6 cellular contexts compared by ENCODE assay signal in the genomic region with DNA sequence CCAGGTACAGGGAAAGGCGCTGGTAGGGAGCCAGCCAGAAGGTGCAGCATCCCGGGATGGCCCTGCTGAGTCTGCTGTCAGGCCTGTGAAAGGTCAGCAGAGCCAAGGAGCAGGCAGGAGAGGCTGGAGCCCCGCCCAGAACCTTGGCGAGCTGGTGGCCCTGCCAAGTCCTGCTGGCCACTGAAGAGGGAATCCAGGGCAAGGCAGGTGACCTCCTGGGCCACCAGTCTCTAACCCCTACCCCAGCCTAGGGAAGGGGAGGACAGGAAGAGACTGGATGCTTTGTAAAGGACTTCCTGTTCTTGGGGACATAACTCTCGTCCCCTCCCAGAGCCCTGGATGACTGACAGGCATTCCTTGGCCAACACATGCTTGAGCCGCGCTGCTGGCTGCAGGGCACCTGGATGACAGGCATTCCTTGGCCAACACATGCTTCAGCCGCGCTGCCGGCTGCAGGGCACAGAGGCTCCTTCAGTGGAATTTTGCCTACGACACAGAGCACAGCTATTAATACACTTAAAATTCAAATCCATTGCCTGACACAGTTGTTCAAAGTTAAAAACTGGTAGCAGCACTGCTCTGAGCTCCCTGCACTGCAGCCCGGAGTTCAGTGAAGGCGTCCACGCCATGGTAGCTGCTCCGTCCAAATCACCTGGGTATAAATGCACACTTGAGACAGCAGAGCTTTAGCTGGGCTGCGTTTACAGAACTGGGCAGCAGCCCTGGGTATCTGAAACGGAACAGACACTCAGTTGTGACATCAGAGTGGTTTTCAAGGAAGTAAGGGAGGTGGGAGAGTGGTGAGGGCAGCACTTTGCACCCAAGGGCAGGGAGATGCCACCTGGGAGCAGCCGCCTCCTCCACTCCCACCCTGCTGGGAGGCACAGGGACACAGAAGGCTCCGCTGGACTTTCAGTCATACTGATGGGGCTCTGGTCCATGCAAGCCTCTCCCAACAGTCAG. TPM values are rescaled to one million over a fixed set of nuclear protein-coding genes. Genes with fewer than 3 reads are reported as not detected.
A peak's percentile ranks its signal among the peaks of the same experiment; 100 is the strongest.
DNase-seq lines count a peak whose midpoint lies in the region; ATAC-seq and TF ChIP-seq lines count a peak whose summit lies in the region.

No MANE protein-coding gene starts in this region.

- intact Hi-C loops in Right ventricle myocardium superior (cut with DNase I): no loop called here
- intact Hi-C loops in left cardiac atrium (cut with DNase I): loop anchor here in 1 of 2 donors (5.0 kb wide), 1 partner anchor 55 kb away; a partner anchor contains a TSS

- peak overlapping the region; percentile 69 for H3K4me3 ChIP-seq in epithelial cell of proximal tubule (ENCODE audit: low read depth, low read length)
- peak overlapping the region in 3 of 4 donors; percentile 92 to 97 (median 96) for H3K4me3 ChIP-seq in upper lobe of left lung

- ATAC-seq in Right ventricle myocardium superior (ENCODE audit: poor library complexity) (peak; percentile 43), left cardiac atrium (no peak), upper lobe of left lung (ENCODE audit: low FRiP score in 2 of 2) (peak in 1 of 2 donors; percentile 59)

- peaks cover 31 to 37% (median 34%) of the 10 kb centered on the region in 4 donors for H3K4me1 ChIP-seq in upper lobe of left lung

- TF ChIP-seq CTCF in epithelial cell of proximal tubule (conservative IDR thresholded peaks at IDR 0.05; ENCODE audit: low read depth, low read length): no peak
- TF ChIP-seq CTCF in upper lobe of left lung (IDR thresholded peaks at IDR 0.05): no peak
- no peak for TF ChIP-seq CTCF in GM10266 (IDR thresholded peaks at IDR 0.05; ENCODE audit: control insufficient read depth, insufficient read depth, low read depth, missing control alignments)

- peak; percentile 82 for DNase-seq in Right ventricle myocardium superior
- DNase-seq in left cardiac atrium: no peak
- no peak for DNase-seq in epithelial cell of proximal tubule (ENCODE audit: low read depth)
- peak; percentile 77 to 79 for DNase-seq in upper lobe of left lung
- DNase-seq in activated CD4-positive, alpha-beta T cell treated with anti-CD3 and anti-CD28 coated beads for 4 hours: no peak
- DNase-seq in GM10266 (ENCODE audit: extremely low spot score): no peak

- H3K27ac ChIP-seq in upper lobe of left lung: peak overlapping the region; percentile 52 to 87 (median 67)

- TF ChIP-seq EP300 in upper lobe of left lung (IDR thresholded peaks at IDR 0.05): no peak

- TF ChIP-seq POLR2A in upper lobe of left lung (IDR thresholded peaks at IDR 0.05): no peak

- peaks cover 0 to 33% (median 22%) of the 10 kb centered on the region in 4 donors for H3K36me3 ChIP-seq in upper lobe of left lung

- no peaks in the 10 kb centered on the region for H3K9me3 ChIP-seq in upper lobe of left lung

- H3K27me3 ChIP-seq in upper lobe of left lung: no peaks in the 10 kb centered on the region

- WGBS in upper lobe of left lung, 2 donors: 53 to 55% methylated on average over 13 to 19 of the region's 19 CpGs

RNA-seq across cellular contexts. Expression of a gene that starts 2.0 kb away (rescaled TPM):
- total RNA-seq in Right ventricle myocardium superior (11.3 TPM), left cardiac atrium (1 to 10 TPM; 5.7 to 5.9 TPM), epithelial cell of proximal tubule (5.3 and 10.1 TPM in 2 replicates), upper lobe of left lung (10 to 100 TPM in 3 of 6 donors, 1 to 10 TPM in 3; 4.0 to 70.2 (median 10.8) TPM)

RNA-seq across cellular contexts. Expression of a gene that starts 2.0 kb away (rescaled TPM):
- total RNA-seq in Right ventricle myocardium superior (34.7 TPM), left cardiac atrium (10 to 100 TPM; 21.1 to 24.6 TPM), epithelial cell of proximal tubule (29.3 and 58.3 TPM in 2 replicates), upper lobe of left lung (10 to 100 TPM; 18.6 to 32.5 (median 21.7) TPM)

RNA-seq across cellular contexts. Expression of a gene that starts 7.4 kb away (rescaled TPM):
- total RNA-seq in Right ventricle myocardium superior: 23.2 TPM
- total RNA-seq in left cardiac atrium: 10 to 100 TPM; 24.9 to 26.9 TPM
- 98.2 and 134 TPM in 2 replicates for total RNA-seq in epithelial cell of proximal tubule
- total RNA-seq in upper lobe of left lung: 10 to 100 TPM; 24.6 to 93.2 (median 47.7) TPM

RNA-seq across cellular contexts. Expression of a gene that starts 10.7 kb away (rescaled TPM):
- total RNA-seq in Right ventricle myocardium superior (13.6 TPM), left cardiac atrium (10 to 100 TPM; 11.9 to 15.0 TPM), epithelial cell of proximal tubule (33.7 and 36.4 TPM in 2 replicates), upper lobe of left lung (100 to 1,000 TPM in 1 of 6 donors, 10 to 100 TPM in 5; 24.9 to 153 (median 32.9) TPM)

RNA-seq across cellular contexts. Expression of a gene that starts 16.2 kb away (rescaled TPM):
- total RNA-seq in Right ventricle myocardium superior (5.3 TPM), left cardiac atrium (1 to 10 TPM; 5.9 to 6.1 TPM), epithelial cell of proximal tubule (0.07 and 0.12 TPM in 2 replicates), upper lobe of left lung (1 to 10 TPM in 1 of 6 donors, under 1 TPM in 2, not detected in 3; 0.06 to 1.0 (median 0.15) TPM)

Comparison
In these comparisons a context has a peak if more than half of its experiments do, and no peak if none do; other contexts are left out.
1. DNase-seq: peak in Right ventricle myocardium superior (single experiment) and upper lobe of left lung (2 of 2); none in left cardiac atrium (single experiment), epithelial cell of proximal tubule (single experiment), activated CD4-positive, alpha-beta T cell treated with anti-CD3 and anti-CD28 coated beads for 4 hours (0 of 2) and GM10266 (single experiment).